8 cellular contexts compared by ENCODE assay signal in genomic region chr15:93035953-93036810, GRCh38. TPM values are rescaled to one million over a fixed set of nuclear protein-coding genes. Genes with fewer than 3 reads are reported as not detected.
DNase-seq lines count a peak whose midpoint lies in the region; ATAC-seq and TF ChIP-seq lines count a peak whose summit lies in the region.

No MANE protein-coding gene starts in this region.

- in situ Hi-C loops in KBM-7 (cut with MboI; ENCODE audit: low pct_unique_long_range_greater_than_20kb, low sequenced_read_pairs): loop anchor here (25.0 kb wide), 1 partner anchor 1076 kb away; no protein-coding TSS in a partner anchor

- ATAC-seq in GM21576 (IDR thresholded peaks at IDR 0.05; ENCODE audit: unreplicated experiment): peak; percentile 74
- ATAC-seq in natural killer cell: peak; percentile 80 to 96 (median 95)

- no peak overlapping the region for H3K9ac ChIP-seq in colonic mucosa (ENCODE audit: low read depth in 2 of 2, low read length in 2 of 2)

- H3K4me1 Mint-ChIP-seq in natural killer cell: peaks cover 6 to 12% of the 10 kb centered on the region in 2 donors

- H3K27ac ChIP-seq in colonic mucosa: no peak overlapping the region

- TF ChIP-seq CTCF in colonic mucosa (IDR thresholded peaks at IDR 0.05) (peak; percentile 29), natural killer cell (IDR thresholded peaks at IDR 0.05) (peak; percentile 70)

- H3K4me3 Mint-ChIP-seq in natural killer cell: peak overlapping the region; percentile 68

- H3K27me3 Mint-ChIP-seq in natural killer cell (ENCODE audit: low read depth in 2 of 2): peaks cover 5 to 6% of the 10 kb centered on the region in 2 donors

- H3K4me3 ChIP-seq in colonic mucosa: no peak overlapping the region

- H3K27ac Mint-ChIP-seq in natural killer cell: peak overlapping the region; percentile 41 to 64

- no peaks in the 10 kb centered on the region for H3K36me3 Mint-ChIP-seq in natural killer cell

- no peaks in the 10 kb centered on the region for H3K27me3 ChIP-seq in colonic mucosa

- DNase-seq in ELF-1 (ENCODE audit: low read depth, low spot score): peak; percentile 57
- DNase-seq in KBM-7: peak; percentile 69
- DNase-seq in UCSD-AML1 (lab: John Stamatoyannopoulos, UW; ENCODE audit: unreplicated experiment): peak; percentile 30
- DNase-seq in colonic mucosa: no peak
- DNase-seq in natural killer cell: no peak
- no peak for DNase-seq in EL
- no peak for DNase-seq in epidermal melanocyte (ENCODE audit: insufficient read length, low spot score)

- H3K36me3 ChIP-seq in colonic mucosa: no peaks in the 10 kb centered on the region

- no peaks in the 10 kb centered on the region for H3K9me3 ChIP-seq in colonic mucosa

- intact Hi-C loops in colonic mucosa (cut with DNase I) (loop anchor here (10.0 kb wide), 1 partner anchor 939 kb away; no protein-coding TSS in a partner anchor), natural killer cell (cut with micrococcal nuclease) (no loop called here)

- H3K9me3 Mint-ChIP-seq in natural killer cell: no peaks in the 10 kb centered on the region

- H3K4me1 ChIP-seq in colonic mucosa: no peaks in the 10 kb centered on the region

RNA-seq across cellular contexts. Expression of gene RGMA, which starts 52.8 kb away (rescaled TPM):
- total RNA-seq in colonic mucosa: 10 to 100 TPM in 1 of 2 donors, 1 to 10 TPM in 1; 4.2 to 12.4 TPM
- not detected for total RNA-seq in natural killer cell

Comparison
In these comparisons a context has a peak if more than half of its experiments do, and no peak if none do; other contexts are left out.
1. DNase-seq: peak in ELF-1 (single experiment), KBM-7 (single experiment) and UCSD-AML1 (single experiment); none in colonic mucosa (single experiment), natural killer cell (single experiment), EL (single experiment) and epidermal melanocyte (single experiment).
2. RNA of gene RGMA, which starts 52.8 kb away (total RNA-seq): 4.2 to 12.4 TPM in colonic mucosa; not detected in natural killer cell; every median in the first group is over 4 times any median in the second.